Comparison of ENCODE assay signal across 8 cellular contexts in genomic region chr1:160206421-160207117, GRCh38. TPM values are rescaled to one million over a fixed set of nuclear protein-coding genes. Genes with fewer than 3 reads are reported as not detected.
DNase-seq lines count a peak whose midpoint lies in the region; ATAC-seq and TF ChIP-seq lines count a peak whose summit lies in the region.

No MANE protein-coding gene starts in this region.

- H3K4me1 Mint-ChIP-seq in natural killer cell treated with Interleukin-12 subunit alpha and Interleukin-12 subunit beta and Interleukin-15 and Interleukin-18, amount 100 ng/mL, for 72 hours (ENCODE audit: low read depth in 2 of 2): peaks cover 40% of the 10 kb centered on the region in 2 donors

- H3K4me3 ChIP-seq in endocrine pancreas (ENCODE audit: control insufficient read depth, insufficient read depth, low read length): peak overlapping the region; percentile 61

- no peaks in the 10 kb centered on the region for H3K4me1 ChIP-seq in endocrine pancreas (ENCODE audit: control insufficient read depth, insufficient read depth, low read length)

- peak overlapping the region; percentile 59 to 84 for H3K27ac Mint-ChIP-seq in natural killer cell treated with Interleukin-12 subunit alpha and Interleukin-12 subunit beta and Interleukin-15 and Interleukin-18, amount 100 ng/mL, for 72 hours

- no peaks in the 10 kb centered on the region for H3K27me3 ChIP-seq in endocrine pancreas (ENCODE audit: control insufficient read depth, insufficient read depth, low read length)

- intact Hi-C loops in left colon (cut with DNase I, micrococcal nuclease): no loop called here

- in situ Hi-C loops in GM13977 (cut with MboI; ENCODE audit: low pct_unique_long_range_greater_than_20kb, low sequenced_read_pairs, unreplicated experiment): no loop called here

- ATAC-seq in natural killer cell treated with Interleukin-12 subunit alpha and Interleukin-12 subunit beta and Interleukin-15 and Interleukin-18, amount 100 ng/mL, for 72 hours: no peak
- ATAC-seq in left colon: no peak

- no peaks in the 10 kb centered on the region for H3K27me3 Mint-ChIP-seq in natural killer cell treated with Interleukin-12 subunit alpha and Interleukin-12 subunit beta and Interleukin-15 and Interleukin-18, amount 100 ng/mL, for 72 hours

- peak; percentile 44 for DNase-seq in GM13977 (ENCODE audit: low spot score)
- DNase-seq in RWPE1 (ENCODE audit: low spot score): peak; percentile 80
- no peak for DNase-seq in natural killer cell treated with Interleukin-12 subunit alpha and Interleukin-12 subunit beta and Interleukin-15 and Interleukin-18, amount 100 ng/mL, for 72 hours (ENCODE audit: low spot score)
- DNase-seq in left colon: no peak
- DNase-seq in NCI-H2171 treated with DMSO at 0.1 percent for 48 hours (lab: John Stamatoyannopoulos, UW): no peak
- DNase-seq in DMS114 treated with DMSO at 0.1 percent for 48 hours (lab: John Stamatoyannopoulos, UW; ENCODE audit: unreplicated experiment): no peak

- H3K36me3 ChIP-seq in endocrine pancreas (ENCODE audit: control insufficient read depth, insufficient read depth, low read length): no peaks in the 10 kb centered on the region

- no peaks in the 10 kb centered on the region for H3K9me3 ChIP-seq in endocrine pancreas (ENCODE audit: control insufficient read depth, low read length)

- H3K9ac ChIP-seq in endocrine pancreas (ENCODE audit: control insufficient read depth, insufficient read depth, low read length): peak overlapping the region; percentile 67

- POLR2A ChIA-PET in RWPE1 (lab: Yijun Ruan, JAX; ENCODE audit: low non-redundant PET): no interaction called here

- no peaks in the 10 kb centered on the region for H3K9me3 Mint-ChIP-seq in natural killer cell treated with Interleukin-12 subunit alpha and Interleukin-12 subunit beta and Interleukin-15 and Interleukin-18, amount 100 ng/mL, for 72 hours

- TF ChIP-seq CTCF in 22Rv1 (IDR thresholded peaks at IDR 0.05): no peak
- TF ChIP-seq CTCF in GM13977 (IDR thresholded peaks at IDR 0.05; ENCODE audit: extremely low read depth, insufficient read depth, missing control alignments): no peak
- TF ChIP-seq CTCF in RWPE1 (conservative IDR thresholded peaks at IDR 0.05; ENCODE audit: low read depth): no peak

- CTCF ChIA-PET in RWPE1 (lab: Yijun Ruan, JAX): interaction anchor here (0.7 to 1.0 kb wide), 2 partner anchors 17 to 126 kb away, joined by 5 read pairs; no protein-coding TSS in a partner anchor

- H3K27ac ChIP-seq in 22Rv1 (peak overlapping the region; percentile 84), RWPE1 (peak overlapping the region; percentile 81)

- H3K4me3 Mint-ChIP-seq in natural killer cell treated with Interleukin-12 subunit alpha and Interleukin-12 subunit beta and Interleukin-15 and Interleukin-18, amount 100 ng/mL, for 72 hours: peak overlapping the region; percentile 88

- H3K36me3 Mint-ChIP-seq in natural killer cell treated with Interleukin-12 subunit alpha and Interleukin-12 subunit beta and Interleukin-15 and Interleukin-18, amount 100 ng/mL, for 72 hours: no peaks in the 10 kb centered on the region

RNA-seq across cellular contexts. Expression of gene PEA15, which starts 1.4 kb away (rescaled TPM):
- 10 to 100 TPM; 55.7 to 63.3 TPM for total RNA-seq in natural killer cell treated with Interleukin-12 subunit alpha and Interleukin-12 subunit beta and Interleukin-15 and Interleukin-18, amount 100 ng/mL, for 72 hours
- total RNA-seq in left colon: 10 to 100 TPM; 26.2 to 42.4 TPM

RNA-seq across cellular contexts. Expression of gene CASQ1, which starts 16.2 kb away (rescaled TPM):
- total RNA-seq in natural killer cell treated with Interleukin-12 subunit alpha and Interleukin-12 subunit beta and Interleukin-15 and Interleukin-18, amount 100 ng/mL, for 72 hours: not detected
- total RNA-seq in left colon: under 1 TPM in 1 of 2 donors, not detected in 1; 0.64 TPM

RNA-seq across cellular contexts. Expression of gene ATP1A4, which starts 55.2 kb away (rescaled TPM):
- not detected for total RNA-seq in natural killer cell treated with Interleukin-12 subunit alpha and Interleukin-12 subunit beta and Interleukin-15 and Interleukin-18, amount 100 ng/mL, for 72 hours
- not detected for total RNA-seq in left colon

RNA-seq across cellular contexts. Expression of gene DCAF8, which starts 55.8 kb away (rescaled TPM):
- total RNA-seq in natural killer cell treated with Interleukin-12 subunit alpha and Interleukin-12 subunit beta and Interleukin-15 and Interleukin-18, amount 100 ng/mL, for 72 hours: 100 to 1,000 TPM in 1 of 2 donors, 10 to 100 TPM in 1; 86.3 to 115 TPM
- total RNA-seq in left colon: 10 to 100 TPM; 83.3 to 92.8 TPM

Comparison
In these comparisons a context has a peak if more than half of its experiments do, and no peak if none do; other contexts are left out.
1. DNase-seq: peak in GM13977 (single experiment) and RWPE1 (single experiment); none in natural killer cell treated with Interleukin-12 subunit alpha and Interleukin-12 subunit beta and Interleukin-15 and Interleukin-18, amount 100 ng/mL, for 72 hours (single experiment), left colon (0 of 2), NCI-H2171 treated with DMSO at 0.1 percent for 48 hours (single experiment) and DMS114 treated with DMSO at 0.1 percent for 48 hours (single experiment).